9 cellular contexts compared by ENCODE assay signal in the genomic region with DNA sequence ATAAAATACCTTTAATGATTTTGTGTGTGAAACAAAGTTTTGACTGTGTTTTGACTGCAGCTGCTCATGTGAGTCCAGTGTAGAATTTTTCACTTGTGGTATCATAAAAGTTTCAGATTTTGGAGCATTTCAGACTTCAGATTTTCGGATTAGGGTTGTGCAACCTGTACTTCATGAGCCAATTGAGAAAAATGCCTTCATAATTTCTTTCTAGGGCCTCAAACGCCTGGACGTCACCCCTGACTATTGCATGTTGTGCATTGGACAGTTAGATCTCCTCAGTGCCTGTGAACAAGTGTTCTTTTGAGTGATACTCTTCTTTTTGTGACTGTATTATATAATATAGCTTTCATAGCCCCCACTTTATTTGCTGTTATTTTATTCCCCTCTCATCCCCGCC.
"Had no signal": no experiment of that assay in that cellular context is flagged by ENCODE, and none has a peak within 500 bp of the region (broad histone marks: within the 10 kb centered on the region; RNA-seq: fewer than 3 reads in every experiment).

No MANE protein-coding gene starts in this region.

- H3K4me3 ChIP-seq: GM23338 had no signal

- H2AFZ ChIP-seq: GM23338 had no signal

- H3K4me2 ChIP-seq: GM23338, KMS-11 had no signal

- H3K9ac ChIP-seq: KMS-11 had no signal

- ATAC-seq: GM23338 had no signal

- FAIRE-seq: H1, H54, HTR-8/SVneo had no signal

- H3K27ac ChIP-seq: KMS-11 had no signal

- DNase-seq: H9, HCEC 1CT, IMR-90, KBM-7 had no signal
